Comparison of ENCODE assay signal across 3 cellular contexts in the genomic region with DNA sequence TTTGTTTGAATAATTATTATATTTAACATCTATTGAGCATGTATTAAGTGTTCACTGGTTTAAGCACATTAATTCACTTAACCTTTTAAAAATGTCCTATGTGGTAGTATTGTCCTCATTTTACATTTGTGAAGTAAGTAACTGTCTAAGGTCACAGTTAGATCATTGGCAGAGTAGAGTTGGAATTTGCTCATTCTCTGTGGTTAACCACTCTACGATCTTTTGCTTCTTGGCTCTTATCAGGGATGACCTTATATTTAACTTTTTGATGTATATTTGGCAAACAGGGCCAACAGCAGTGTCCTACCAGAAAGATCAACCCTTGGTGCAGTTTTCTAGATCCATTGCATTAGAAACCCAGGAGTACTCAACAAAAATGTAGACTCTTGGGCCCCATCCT.
TF ChIP-seq lines count a peak whose summit lies in the region.

No MANE protein-coding gene starts in this region.

TF ChIP-seq in SK-N-SH, 30 proteins besides CTCF, POLR2A, EP300 and RAD21:
- TF ChIP-seq NFIC (IDR thresholded peaks at IDR 0.05; ENCODE audit: borderline replicate concordance) = 0 out of 2 replicates have a peak, but pooled peaks have one; percentile 29
- no peak for TF ChIP-seq FOXM1 (IDR thresholded peaks at IDR 0.05; ENCODE audit: low read depth)
- TF ChIP-seq TCF12 (IDR thresholded peaks at IDR 0.05) = peak; percentile 49; the same call in 1 of the 2 replicates
- TF ChIP-seq NRF1 (IDR thresholded peaks at IDR 0.05; ENCODE audit: low read depth, low read length) = no peak

TF ChIP-seq in SK-N-SH treated with all-trans-retinoic acid at 6 μM for 48 hours, 23 proteins besides CTCF, POLR2A, EP300 and RAD21 (continues in another document):
- TF ChIP-seq, protein P1, sequence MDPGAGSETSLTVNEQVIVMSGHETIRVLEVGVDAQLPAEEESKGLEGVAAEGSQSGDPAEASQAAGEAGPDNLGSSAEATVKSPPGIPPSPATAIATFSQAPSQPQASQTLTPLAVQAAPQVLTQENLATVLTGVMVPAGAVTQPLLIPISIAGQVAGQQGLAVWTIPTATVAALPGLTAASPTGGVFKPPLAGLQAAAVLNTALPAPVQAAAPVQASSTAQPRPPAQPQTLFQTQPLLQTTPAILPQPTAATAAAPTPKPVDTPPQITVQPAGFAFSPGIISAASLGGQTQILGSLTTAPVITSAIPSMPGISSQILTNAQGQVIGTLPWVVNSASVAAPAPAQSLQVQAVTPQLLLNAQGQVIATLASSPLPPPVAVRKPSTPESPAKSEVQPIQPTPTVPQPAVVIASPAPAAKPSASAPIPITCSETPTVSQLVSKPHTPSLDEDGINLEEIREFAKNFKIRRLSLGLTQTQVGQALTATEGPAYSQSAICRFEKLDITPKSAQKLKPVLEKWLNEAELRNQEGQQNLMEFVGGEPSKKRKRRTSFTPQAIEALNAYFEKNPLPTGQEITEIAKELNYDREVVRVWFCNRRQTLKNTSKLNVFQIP (CRISPR knock-in tag; IDR thresholded peaks at IDR 0.05; ENCODE audit: borderline replicate concordance, low read depth) = no peak
- TF ChIP-seq TCF4 (CRISPR knock-in tag; IDR thresholded peaks at IDR 0.05; ENCODE audit: borderline replicate concordance) = no peak
- TF ChIP-seq ISL1 (CRISPR knock-in tag; IDR thresholded peaks at IDR 0.05) = no peak
- no peak for TF ChIP-seq CREB5 (CRISPR knock-in tag; IDR thresholded peaks at IDR 0.05; ENCODE audit: low read depth)
- no peak for TF ChIP-seq GLIS3 (CRISPR knock-in tag; IDR thresholded peaks at IDR 0.05)
- no peak for TF ChIP-seq ZNF565 (CRISPR knock-in tag; conservative IDR thresholded peaks at IDR 0.05; ENCODE audit: low read depth)
- no peak for TF ChIP-seq CSDC2 (CRISPR knock-in tag; IDR thresholded peaks at IDR 0.05)
- no peak for TF ChIP-seq ZFP3 (CRISPR knock-in tag; IDR thresholded peaks at IDR 0.05)
- TF ChIP-seq ESRRG (CRISPR knock-in tag; IDR thresholded peaks at IDR 0.05) = no peak
- TF ChIP-seq, protein P2, sequence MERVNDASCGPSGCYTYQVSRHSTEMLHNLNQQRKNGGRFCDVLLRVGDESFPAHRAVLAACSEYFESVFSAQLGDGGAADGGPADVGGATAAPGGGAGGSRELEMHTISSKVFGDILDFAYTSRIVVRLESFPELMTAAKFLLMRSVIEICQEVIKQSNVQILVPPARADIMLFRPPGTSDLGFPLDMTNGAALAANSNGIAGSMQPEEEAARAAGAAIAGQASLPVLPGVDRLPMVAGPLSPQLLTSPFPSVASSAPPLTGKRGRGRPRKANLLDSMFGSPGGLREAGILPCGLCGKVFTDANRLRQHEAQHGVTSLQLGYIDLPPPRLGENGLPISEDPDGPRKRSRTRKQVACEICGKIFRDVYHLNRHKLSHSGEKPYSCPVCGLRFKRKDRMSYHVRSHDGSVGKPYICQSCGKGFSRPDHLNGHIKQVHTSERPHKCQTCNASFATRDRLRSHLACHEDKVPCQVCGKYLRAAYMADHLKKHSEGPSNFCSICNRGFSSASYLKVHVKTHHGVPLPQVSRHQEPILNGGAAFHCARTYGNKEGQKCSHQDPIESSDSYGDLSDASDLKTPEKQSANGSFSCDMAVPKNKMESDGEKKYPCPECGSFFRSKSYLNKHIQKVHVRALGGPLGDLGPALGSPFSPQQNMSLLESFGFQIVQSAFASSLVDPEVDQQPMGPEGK (CRISPR knock-in tag; IDR thresholded peaks at IDR 0.05; ENCODE audit: borderline replicate concordance) = no peak
- TF ChIP-seq ARNTL (CRISPR knock-in tag; IDR thresholded peaks at IDR 0.05; ENCODE audit: borderline replicate concordance, low read depth) = no peak
- TF ChIP-seq RARB (CRISPR knock-in tag; IDR thresholded peaks at IDR 0.05) = no peak
- TF ChIP-seq ZFP30 (CRISPR knock-in tag; IDR thresholded peaks at IDR 0.05) = no peak
- TF ChIP-seq OSR1 (CRISPR knock-in tag; IDR thresholded peaks at IDR 0.05) = no peak
- TF ChIP-seq, protein P3, sequence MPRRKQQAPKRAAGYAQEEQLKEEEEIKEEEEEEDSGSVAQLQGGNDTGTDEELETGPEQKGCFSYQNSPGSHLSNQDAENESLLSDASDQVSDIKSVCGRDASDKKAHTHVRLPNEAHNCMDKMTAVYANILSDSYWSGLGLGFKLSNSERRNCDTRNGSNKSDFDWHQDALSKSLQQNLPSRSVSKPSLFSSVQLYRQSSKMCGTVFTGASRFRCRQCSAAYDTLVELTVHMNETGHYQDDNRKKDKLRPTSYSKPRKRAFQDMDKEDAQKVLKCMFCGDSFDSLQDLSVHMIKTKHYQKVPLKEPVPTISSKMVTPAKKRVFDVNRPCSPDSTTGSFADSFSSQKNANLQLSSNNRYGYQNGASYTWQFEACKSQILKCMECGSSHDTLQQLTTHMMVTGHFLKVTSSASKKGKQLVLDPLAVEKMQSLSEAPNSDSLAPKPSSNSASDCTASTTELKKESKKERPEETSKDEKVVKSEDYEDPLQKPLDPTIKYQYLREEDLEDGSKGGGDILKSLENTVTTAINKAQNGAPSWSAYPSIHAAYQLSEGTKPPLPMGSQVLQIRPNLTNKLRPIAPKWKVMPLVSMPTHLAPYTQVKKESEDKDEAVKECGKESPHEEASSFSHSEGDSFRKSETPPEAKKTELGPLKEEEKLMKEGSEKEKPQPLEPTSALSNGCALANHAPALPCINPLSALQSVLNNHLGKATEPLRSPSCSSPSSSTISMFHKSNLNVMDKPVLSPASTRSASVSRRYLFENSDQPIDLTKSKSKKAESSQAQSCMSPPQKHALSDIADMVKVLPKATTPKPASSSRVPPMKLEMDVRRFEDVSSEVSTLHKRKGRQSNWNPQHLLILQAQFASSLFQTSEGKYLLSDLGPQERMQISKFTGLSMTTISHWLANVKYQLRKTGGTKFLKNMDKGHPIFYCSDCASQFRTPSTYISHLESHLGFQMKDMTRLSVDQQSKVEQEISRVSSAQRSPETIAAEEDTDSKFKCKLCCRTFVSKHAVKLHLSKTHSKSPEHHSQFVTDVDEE (CRISPR knock-in tag; IDR thresholded peaks at IDR 0.05) = no peak
- TF ChIP-seq BACH2 (CRISPR knock-in tag; IDR thresholded peaks at IDR 0.05; ENCODE audit: borderline replicate concordance) = no peak
- TF ChIP-seq ZC3H10 (CRISPR knock-in tag; IDR thresholded peaks at IDR 0.05) = no peak

TF ChIP-seq in K562, 482 proteins besides CTCF, POLR2A, EP300 and RAD21:
- no peak for TF ChIP-seq ZBTB40 (IDR thresholded peaks at IDR 0.05)
- no peak for TF ChIP-seq ZBTB40 (CRISPR knock-in tag; IDR thresholded peaks at IDR 0.05)
- TF ChIP-seq TEAD4 (IDR thresholded peaks at IDR 0.05; ENCODE audit: low read length) = peak; percentile 52; the same call in 1 of the 2 replicates
- no peak for TF ChIP-seq TEAD4 (CRISPR knock-in tag; IDR thresholded peaks at IDR 0.05; ENCODE audit: borderline replicate concordance)
